ENCODE assay signal across 15 cellular contexts in the genomic region with DNA sequence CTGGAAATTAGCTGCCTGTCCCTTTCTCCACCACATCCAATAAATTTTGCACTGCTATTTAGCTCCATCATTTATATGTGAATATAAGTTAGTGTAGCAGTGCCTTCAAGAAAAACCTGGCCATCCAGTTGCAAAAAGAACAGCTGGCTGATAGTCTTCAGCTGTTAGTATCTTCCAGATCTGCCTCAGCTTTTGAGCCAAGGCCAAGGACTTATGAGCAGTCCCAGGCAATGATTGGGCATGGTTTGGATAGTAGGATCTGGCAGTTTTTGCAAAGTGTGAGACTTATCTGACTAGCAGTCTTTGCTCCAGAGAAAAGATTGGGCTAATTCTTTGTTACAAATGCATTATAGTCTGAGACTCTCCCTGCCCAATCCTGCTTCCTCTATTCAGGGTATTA.
"Had no signal": no experiment of that assay in that cellular context is flagged by ENCODE, and none has a peak within 500 bp of the region (broad histone marks: within the 10 kb centered on the region; RNA-seq: fewer than 3 reads in every experiment).

No MANE protein-coding gene starts in this region.

- H3K4me3 ChIP-seq: left ventricle myocardium inferior, neural progenitor cell, ovary, stomach, vagina had no signal

- H3K4me1 ChIP-seq: left ventricle myocardium inferior, neural progenitor cell, stomach, vagina had no signal

- H3K4me3 Mint-ChIP-seq: activated CD4-positive, alpha-beta T cell treated with anti-CD3 and anti-CD28 coated beads for 36 hours; activated naive CD8-positive, alpha-beta T cell treated with anti-CD3 and anti-CD28 coated beads, Interleukin-2, amount 50 U/mL, for 24 hours; neural progenitor cell; T-cell had no signal

- H3K4me2 ChIP-seq: neural progenitor cell had no signal

- H3K27ac Mint-ChIP-seq: activated CD4-positive, alpha-beta T cell treated with anti-CD3 and anti-CD28 coated beads for 36 hours; activated naive CD8-positive, alpha-beta T cell treated with anti-CD3 and anti-CD28 coated beads, Interleukin-2, amount 50 U/mL, for 24 hours; neural progenitor cell; T-cell had no signal

- H3K36me3 ChIP-seq: left ventricle myocardium inferior, neural progenitor cell, ovary, stomach, vagina had no signal

- H3K9me3 Mint-ChIP-seq: neural progenitor cell had no signal

- H3K27me3 Mint-ChIP-seq: activated CD4-positive, alpha-beta T cell treated with anti-CD3 and anti-CD28 coated beads for 36 hours; activated naive CD8-positive, alpha-beta T cell treated with anti-CD3 and anti-CD28 coated beads, Interleukin-2, amount 50 U/mL, for 24 hours; T-cell had no signal

- ATAC-seq: activated CD4-positive, alpha-beta T cell treated with anti-CD3 and anti-CD28 coated beads for 36 hours; activated naive CD8-positive, alpha-beta T cell treated with anti-CD3 and anti-CD28 coated beads, Interleukin-2, amount 50 U/mL, for 24 hours; T-cell had no signal

- H3K27me3 ChIP-seq: neural progenitor cell, ovary, stomach, vagina had no signal

- H3K27ac ChIP-seq: left ventricle myocardium inferior, neural progenitor cell, ovary, stomach, vagina had no signal

- H3K4me1 Mint-ChIP-seq: activated CD4-positive, alpha-beta T cell treated with anti-CD3 and anti-CD28 coated beads for 36 hours; activated naive CD8-positive, alpha-beta T cell treated with anti-CD3 and anti-CD28 coated beads, Interleukin-2, amount 50 U/mL, for 24 hours; T-cell had no signal

- DNase-seq: activated CD4-positive, alpha-beta T cell treated with anti-CD3 and anti-CD28 coated beads for 36 hours; activated naive CD4-positive, alpha-beta T cell treated with Interleukin-2 at 50 U/mL for 16 hours; activated naive CD8-positive, alpha-beta T cell treated with anti-CD3 and anti-CD28 coated beads, Interleukin-2, amount 50 U/mL, for 24 hours; effector memory CD4-positive, alpha-beta T cell; foreskin melanocyte; head of caudate nucleus; left ventricle myocardium inferior; mesenchymal stem cell; ovary; stimulated activated CD4-positive, alpha-beta T cell treated with anti-CD3 and anti-CD28 coated beads, Interleukin-15, amount 100 ng/mL, for 24 hours; stomach; T-cell; T1000 had no signal

- H3K9me3 ChIP-seq: ovary, stomach, vagina had no signal

- H3K36me3 Mint-ChIP-seq: neural progenitor cell, T-cell had no signal

- H3K9ac ChIP-seq: neural progenitor cell had no signal

- H2AFZ ChIP-seq: neural progenitor cell had no signal
